10 cellular contexts compared by ENCODE assay signal in genomic region chr5:137563646-137564474, GRCh38.
A peak's percentile ranks its signal among the peaks of the same experiment; 100 is the strongest.
DNase-seq lines count a peak whose midpoint lies in the region; ATAC-seq and TF ChIP-seq lines count a peak whose summit lies in the region.
"Had no signal": no experiment of that assay in that cellular context is flagged by ENCODE, and none has a peak within 500 bp of the region (broad histone marks: within the 10 kb centered on the region; RNA-seq: fewer than 3 reads in every experiment).

No MANE protein-coding gene starts in this region.

- POLR2A ChIA-PET in activated CD4-positive, alpha-beta memory T cell treated with anti-CD3 and anti-CD28 coated beads, Interleukin-2, amount 10 ng/mL, durations not matched to agents 7 days and 5 days (lab: Charles Lee), result no interaction called here

- peaks cover 84% of the 10 kb centered on the region for H3K4me1 Mint-ChIP-seq in osteocyte (ENCODE audit: unreplicated experiment)
- H3K4me1 Mint-ChIP-seq in activated CD4-positive, alpha-beta memory T cell treated with anti-CD3 and anti-CD28 coated beads, Interleukin-2, amount 10 ng/mL, durations not matched to agents 7 days and 5 days, result peaks cover 5% of the 10 kb centered on the region

- CTCF ChIA-PET in activated CD4-positive, alpha-beta memory T cell treated with anti-CD3 and anti-CD28 coated beads, Interleukin-2, amount 10 ng/mL, durations not matched to agents 7 days and 5 days (lab: Charles Lee), result no interaction called here

- no peaks in the 10 kb centered on the region for H3K9me3 ChIP-seq in ascending aorta
- H3K9me3 ChIP-seq: esophagus squamous epithelium had no signal

- no peaks in the 10 kb centered on the region for H3K9me3 Mint-ChIP-seq in osteocyte (ENCODE audit: unreplicated experiment)
- no peaks in the 10 kb centered on the region for H3K9me3 Mint-ChIP-seq in activated CD4-positive, alpha-beta memory T cell treated with anti-CD3 and anti-CD28 coated beads, Interleukin-2, amount 10 ng/mL, durations not matched to agents 7 days and 5 days
- H3K9me3 Mint-ChIP-seq: activated CD4-positive, alpha-beta memory T cell treated with anti-CD3 and anti-CD28 coated beads for 36 hours had no signal

- no peak overlapping the region for H3K4me3 ChIP-seq in ascending aorta
- H3K4me3 ChIP-seq: esophagus squamous epithelium had no signal

- H3K27me3 ChIP-seq in ascending aorta, result no peaks in the 10 kb centered on the region
- H3K27me3 ChIP-seq: esophagus squamous epithelium had no signal

- peaks cover 0 to 3% of the 10 kb centered on the region in 2 donors for H3K4me1 ChIP-seq in ascending aorta

- peak overlapping the region; percentile 92 for H3K27ac Mint-ChIP-seq in osteocyte (ENCODE audit: unreplicated experiment)
- H3K27ac Mint-ChIP-seq in activated CD4-positive, alpha-beta memory T cell treated with anti-CD3 and anti-CD28 coated beads, Interleukin-2, amount 10 ng/mL, durations not matched to agents 7 days and 5 days, result no peak overlapping the region
- H3K27ac Mint-ChIP-seq: activated CD4-positive, alpha-beta memory T cell treated with anti-CD3 and anti-CD28 coated beads for 36 hours had no signal

- intact Hi-C loops in ascending aorta (cut with DNase I), result loop anchor here (10.0 kb wide), 1 partner anchor 1209 kb away; no protein-coding TSS in a partner anchor

- DNase-seq in GM04504 (ENCODE audit: low read depth) (peak; percentile 97), NCI-H748 (lab: John Stamatoyannopoulos, UW; ENCODE audit: unreplicated experiment) (peak; percentile 73), dedifferentiated amniotic fluid mesenchymal stem cell (ENCODE audit: extremely low spot score) (peak; percentile 60), osteocyte (ENCODE audit: extremely low spot score, unreplicated experiment) (no peak), ascending aorta (ENCODE audit: low spot score in 2 of 2) (no peak)
- no peak for DNase-seq in activated CD4-positive, alpha-beta T cell treated with anti-CD3 and anti-CD28 coated beads, Interleukin-2, amount 50 U/mL, for 4 hours
- no peak for DNase-seq in activated CD4-positive, alpha-beta memory T cell treated with anti-CD3 and anti-CD28 coated beads, Interleukin-2, amount 10 ng/mL, durations not matched to agents 7 days and 5 days
- DNase-seq: activated CD4-positive, alpha-beta memory T cell treated with anti-CD3 and anti-CD28 coated beads for 36 hours; esophagus squamous epithelium had no signal

- ATAC-seq in GM21737 (IDR thresholded peaks at IDR 0.05; ENCODE audit: unreplicated experiment), result no peak

- H3K27me3 Mint-ChIP-seq in osteocyte (ENCODE audit: unreplicated experiment), result no peaks in the 10 kb centered on the region
- H3K27me3 Mint-ChIP-seq in activated CD4-positive, alpha-beta memory T cell treated with anti-CD3 and anti-CD28 coated beads, Interleukin-2, amount 10 ng/mL, durations not matched to agents 7 days and 5 days, result peaks cover 7% of the 10 kb centered on the region

- no peak for TF ChIP-seq CTCF in osteocyte (IDR thresholded peaks at IDR 0.05)
- TF ChIP-seq CTCF in ascending aorta (IDR thresholded peaks at IDR 0.05), result no peak

- no peak overlapping the region for H3K4me3 Mint-ChIP-seq in osteocyte (ENCODE audit: unreplicated experiment)
- no peak overlapping the region for H3K4me3 Mint-ChIP-seq in activated CD4-positive, alpha-beta memory T cell treated with anti-CD3 and anti-CD28 coated beads, Interleukin-2, amount 10 ng/mL, durations not matched to agents 7 days and 5 days
- H3K4me3 Mint-ChIP-seq: activated CD4-positive, alpha-beta memory T cell treated with anti-CD3 and anti-CD28 coated beads for 36 hours had no signal

- H3K36me3 ChIP-seq in ascending aorta, result no peaks in the 10 kb centered on the region
- H3K36me3 ChIP-seq: esophagus squamous epithelium had no signal

- no peak overlapping the region for H3K27ac ChIP-seq in ascending aorta
- H3K27ac ChIP-seq: esophagus squamous epithelium had no signal

- H3K36me3 Mint-ChIP-seq in osteocyte (ENCODE audit: unreplicated experiment), result no peaks in the 10 kb centered on the region
- H3K36me3 Mint-ChIP-seq in activated CD4-positive, alpha-beta memory T cell treated with anti-CD3 and anti-CD28 coated beads, Interleukin-2, amount 10 ng/mL, durations not matched to agents 7 days and 5 days (ENCODE audit: low read depth), result no peaks in the 10 kb centered on the region
- H3K36me3 Mint-ChIP-seq: activated CD4-positive, alpha-beta memory T cell treated with anti-CD3 and anti-CD28 coated beads for 36 hours had no signal

Comparison
In these comparisons a context has a peak if more than half of its experiments do, and no peak if none do; other contexts are left out.
1. DNase-seq: peak in GM04504 (single experiment), NCI-H748 (single experiment) and dedifferentiated amniotic fluid mesenchymal stem cell (single experiment); none in osteocyte (single experiment), activated CD4-positive, alpha-beta T cell treated with anti-CD3 and anti-CD28 coated beads, Interleukin-2, amount 50 U/mL, for 4 hours (0 of 2), activated CD4-positive, alpha-beta memory T cell treated with anti-CD3 and anti-CD28 coated beads, Interleukin-2, amount 10 ng/mL, durations not matched to agents 7 days and 5 days (single experiment) and ascending aorta (0 of 2).